ENCODE assay signal across 10 cellular contexts in the genomic region with DNA sequence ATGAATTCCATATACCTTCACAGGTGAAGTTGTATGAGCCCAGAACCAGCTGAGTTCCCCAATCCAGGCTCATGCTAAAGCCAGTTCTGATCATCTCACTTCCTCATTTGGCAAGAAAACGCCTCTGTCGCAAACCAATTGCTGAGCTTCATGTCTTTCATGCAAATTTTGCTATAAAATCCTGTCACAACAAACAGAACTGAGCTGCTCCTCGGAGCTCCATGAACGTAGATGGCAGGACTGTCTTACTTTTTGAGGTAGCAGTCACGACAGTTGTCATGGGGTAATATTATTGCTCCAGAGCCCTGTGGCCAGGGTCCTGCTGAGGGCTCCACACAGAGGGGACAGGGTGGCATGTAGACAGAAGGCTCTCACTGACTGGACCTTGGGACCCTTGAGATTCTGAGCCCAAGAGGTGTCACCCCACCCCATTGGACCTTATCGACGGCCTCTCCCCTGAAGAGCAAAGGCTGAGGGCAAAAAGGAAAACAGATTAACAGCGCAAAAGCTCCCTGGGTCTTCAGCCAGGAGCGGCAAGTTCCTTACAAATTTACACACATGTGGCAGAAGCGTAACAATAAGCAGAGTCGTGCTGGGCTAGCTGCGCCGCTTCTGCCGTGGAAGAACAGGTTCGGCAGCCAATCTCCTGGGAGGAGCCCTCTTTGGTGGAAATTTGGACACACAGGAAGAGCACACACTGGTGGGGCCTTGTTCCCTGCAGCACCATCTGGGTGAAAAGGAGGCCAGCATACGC.
DNase-seq lines count a peak whose midpoint lies in the region; ATAC-seq and TF ChIP-seq lines count a peak whose summit lies in the region.
"Had no signal": no experiment of that assay in that cellular context is flagged by ENCODE, and none has a peak within 500 bp of the region (broad histone marks: within the 10 kb centered on the region; RNA-seq: fewer than 3 reads in every experiment).

No MANE protein-coding gene starts in this region.

- H3K4me3 ChIP-seq in esophagus (ENCODE audit: low read depth in 1 of 2, low read length in 2 of 2), result no peak overlapping the region
- no peak overlapping the region for H3K4me3 ChIP-seq in SK-N-SH (ENCODE audit: low read depth in 2 of 2, low read length in 1 of 2)

- H3K9me3 ChIP-seq in esophagus (ENCODE audit: control insufficient read depth in 2 of 2, insufficient read depth in 1 of 2, low read depth in 1 of 2, low read length in 1 of 2), result no peaks in the 10 kb centered on the region
- H3K9me3 ChIP-seq in SK-N-SH, result no peaks in the 10 kb centered on the region

- no peaks in the 10 kb centered on the region for H4K20me1 ChIP-seq in SK-N-SH (ENCODE audit: insufficient read depth)

- H3K9me2 ChIP-seq in SK-N-SH, result no peaks in the 10 kb centered on the region

- H3K36me3 ChIP-seq in esophagus (ENCODE audit: control insufficient read depth in 2 of 2, insufficient read depth in 2 of 2, low read length in 1 of 2) (no peaks in the 10 kb centered on the region), SK-N-SH (replicated peaks in 1 of 2; ENCODE audit: control insufficient read depth in 1 of 2, insufficient read depth in 2 of 2, low read length in 1 of 2) (no peaks in the 10 kb centered on the region)

- peak; percentile 73 to 75 for DNase-seq in AML-193 (lab: John Stamatoyannopoulos, UW)
- DNase-seq in NCI-H2081 treated with DMSO at 0.1 percent for 48 hours (lab: John Stamatoyannopoulos, UW), result no peak
- no peak for DNase-seq in NCI-H69 (lab: John Stamatoyannopoulos, UW)
- DNase-seq in SK-N-SH, result no peak
- no peak for DNase-seq in occipital lobe (lab: John Stamatoyannopoulos, UW)
- DNase-seq: amygdala, NCI-H1417 had no signal

- no peak for TF ChIP-seq EP300 in SK-N-SH (IDR thresholded peaks at IDR 0.05; ENCODE audit: borderline replicate concordance in 1 of 2, low read depth in 1 of 2, low read length in 1 of 2)

- H3F3A ChIP-seq in SK-N-SH (replicated peaks; ENCODE audit: insufficient read depth), result no peaks in the 10 kb centered on the region

- no peak overlapping the region for H3K4me2 ChIP-seq in SK-N-SH

- no peak for TF ChIP-seq RAD21 in SK-N-SH (IDR thresholded peaks at IDR 0.05; ENCODE audit: low read length)

- peaks cover 3 to 14% of the 10 kb centered on the region in 2 donors for H3K4me1 ChIP-seq in esophagus (ENCODE audit: control insufficient read depth in 2 of 2, insufficient read depth in 2 of 2, low read length in 1 of 2)
- H3K4me1 ChIP-seq in SK-N-SH (ENCODE audit: control insufficient read depth in 1 of 2, insufficient read depth in 2 of 2, low read depth in 1 of 2, low read length in 1 of 2), result no peaks in the 10 kb centered on the region

- ATAC-seq in GM19463 (IDR thresholded peaks at IDR 0.05; ENCODE audit: unreplicated experiment), result peak; percentile 65
- peak; percentile 57 for ATAC-seq in HG03469 (IDR thresholded peaks at IDR 0.05; ENCODE audit: unreplicated experiment)

- H3K79me2 ChIP-seq in SK-N-SH (ENCODE audit: insufficient read depth), result no peaks in the 10 kb centered on the region

- H2AFZ ChIP-seq in SK-N-SH (ENCODE audit: low read depth), result no peak overlapping the region

- 47 to 54% methylated on average over 16 of the region's 16 CpGs for WGBS in esophagus, 2 donors
- WGBS in SK-N-SH (ENCODE audit: low lambda C conversion rate), result 72% methylated on average over 14 of the region's 16 CpGs

- H3K9ac ChIP-seq in SK-N-SH, result no peak overlapping the region

- no peaks in the 10 kb centered on the region for H3K27me3 ChIP-seq in esophagus (ENCODE audit: control insufficient read depth in 1 of 2, insufficient read depth in 2 of 2, low read length in 2 of 2)
- H3K27me3 ChIP-seq in SK-N-SH (ENCODE audit: insufficient read depth), result peaks cover 8% of the 10 kb centered on the region; the same call in 1 of the 2 replicates

- no peak for TF ChIP-seq CTCF in SK-N-SH (IDR thresholded peaks at IDR 0.05)

- POLR2A ChIA-PET in SK-N-SH (lab: Yijun Ruan, JAX), result no interaction called here

- H3K27ac ChIP-seq in esophagus (ENCODE audit: low read depth in 2 of 2, low read length in 1 of 2) (peak overlapping the region; percentile 87 to 98), SK-N-SH (ENCODE audit: low read depth in 2 of 2, low read length in 1 of 2) (no peak overlapping the region)

- CTCF ChIA-PET in SK-N-SH (lab: Yijun Ruan, JAX), result no interaction called here

TF ChIP-seq in SK-N-SH, 30 proteins besides CTCF, POLR2A, EP300 and RAD21:
- TF ChIP-seq MEF2A (IDR thresholded peaks at IDR 0.05; ENCODE audit: borderline replicate concordance, low read depth), result no peak
- no peak for TF ChIP-seq YY1 (IDR thresholded peaks at IDR 0.05; ENCODE audit: low read depth)
- TF ChIP-seq, protein P1, sequence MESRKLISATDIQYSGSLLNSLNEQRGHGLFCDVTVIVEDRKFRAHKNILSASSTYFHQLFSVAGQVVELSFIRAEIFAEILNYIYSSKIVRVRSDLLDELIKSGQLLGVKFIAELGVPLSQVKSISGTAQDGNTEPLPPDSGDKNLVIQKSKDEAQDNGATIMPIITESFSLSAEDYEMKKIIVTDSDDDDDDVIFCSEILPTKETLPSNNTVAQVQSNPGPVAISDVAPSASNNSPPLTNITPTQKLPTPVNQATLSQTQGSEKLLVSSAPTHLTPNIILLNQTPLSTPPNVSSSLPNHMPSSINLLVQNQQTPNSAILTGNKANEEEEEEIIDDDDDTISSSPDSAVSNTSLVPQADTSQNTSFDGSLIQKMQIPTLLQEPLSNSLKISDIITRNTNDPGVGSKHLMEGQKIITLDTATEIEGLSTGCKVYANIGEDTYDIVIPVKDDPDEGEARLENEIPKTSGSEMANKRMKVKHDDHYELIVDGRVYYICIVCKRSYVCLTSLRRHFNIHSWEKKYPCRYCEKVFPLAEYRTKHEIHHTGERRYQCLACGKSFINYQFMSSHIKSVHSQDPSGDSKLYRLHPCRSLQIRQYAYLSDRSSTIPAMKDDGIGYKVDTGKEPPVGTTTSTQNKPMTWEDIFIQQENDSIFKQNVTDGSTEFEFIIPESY (IDR thresholded peaks at IDR 0.05; ENCODE audit: borderline replicate concordance, low read depth), result no peak
- no peak for TF ChIP-seq SMC3 (IDR thresholded peaks at IDR 0.05; ENCODE audit: low read depth, low read length)
- no peak for TF ChIP-seq JUND (IDR thresholded peaks at IDR 0.05)
- TF ChIP-seq ELF1 (IDR thresholded peaks at IDR 0.05), result no peak
- TF ChIP-seq GATA2 (CRISPR knock-in tag; IDR thresholded peaks at IDR 0.05), result no peak
- no peak for TF ChIP-seq RFX5 (IDR thresholded peaks at IDR 0.05; ENCODE audit: low read length)

Comparison
In these comparisons a context has a peak if more than half of its experiments do, and no peak if none do; other contexts are left out.
1. DNase-seq: peak in AML-193 (2 of 2); none in NCI-H2081 treated with DMSO at 0.1 percent for 48 hours (single experiment), NCI-H69 (single experiment), SK-N-SH (single experiment) and occipital lobe (single experiment).
2. H3K27ac ChIP-seq: peak in esophagus (2 of 2); none in SK-N-SH (0 of 2).